ENCODE assay signal across 9 cellular contexts in genomic region chr13:45847554-45848224, GRCh38. TPM values are rescaled to one million over a fixed set of nuclear protein-coding genes. Genes with fewer than 3 reads are reported as not detected.
A peak's percentile ranks its signal among the peaks of the same experiment; 100 is the strongest.
DNase-seq lines count a peak whose midpoint lies in the region; ATAC-seq and TF ChIP-seq lines count a peak whose summit lies in the region.
"Had no signal": no experiment of that assay in that cellular context is flagged by ENCODE, and none has a peak within 500 bp of the region (broad histone marks: within the 10 kb centered on the region; RNA-seq: fewer than 3 reads in every experiment).

No MANE protein-coding gene starts in this region.

- TF ChIP-seq POLR2A in Peyer's patch (IDR thresholded peaks at IDR 0.05) = no peak

- DNase-seq in stimulated activated CD8-positive, alpha-beta memory T cell treated with anti-CD3 and anti-CD28 coated beads, Interleukin-12 subunit alpha, Interleukin-12 subunit beta, amount 100 ng/mL, for 1 hour (ENCODE audit: low read depth) = peak; percentile 15
- no peak for DNase-seq in stimulated activated CD8-positive, alpha-beta memory T cell treated with anti-CD3 and anti-CD28 coated beads, Interleukin-4, amount 100 ng/mL, for 48 hours
- DNase-seq in Peyer's patch = peak in 2 of 3 donors; percentile 28 to 65
- DNase-seq in central memory CD8-positive, alpha-beta T cell (ENCODE audit: low spot score in 2 of 2) = peak in 1 of 2 donors; percentile 23
- DNase-seq in stimulated activated effector memory CD8-positive, alpha-beta T cell treated with anti-CD3 and anti-CD28 coated beads, Interleukin-12 subunit alpha, Interleukin-12 subunit beta, amount 100 ng/mL, for 72 hours (ENCODE audit: low spot score in 2 of 2) = no peak
- no peak for DNase-seq in DMS53 treated with DMSO at 0.1 percent for 48 hours (lab: John Stamatoyannopoulos, UW; ENCODE audit: unreplicated experiment)

- peaks cover 25% of the 10 kb centered on the region for H3K4me1 Mint-ChIP-seq in central memory CD8-positive, alpha-beta T cell
- peaks cover 30% of the 10 kb centered on the region for H3K4me1 Mint-ChIP-seq in stimulated activated effector memory CD8-positive, alpha-beta T cell treated with anti-CD3 and anti-CD28 coated beads, Interleukin-12 subunit alpha, Interleukin-12 subunit beta, amount 100 ng/mL, for 72 hours

- peaks cover 5% of the 10 kb centered on the region for H3K36me3 Mint-ChIP-seq in central memory CD8-positive, alpha-beta T cell (ENCODE audit: insufficient read depth)
- H3K36me3 Mint-ChIP-seq in stimulated activated effector memory CD8-positive, alpha-beta T cell treated with anti-CD3 and anti-CD28 coated beads, Interleukin-12 subunit alpha, Interleukin-12 subunit beta, amount 100 ng/mL, for 72 hours = no peaks in the 10 kb centered on the region

- H3K4me3 Mint-ChIP-seq in central memory CD8-positive, alpha-beta T cell = peak overlapping the region; percentile 47
- peak overlapping the region; percentile 38 for H3K4me3 Mint-ChIP-seq in stimulated activated effector memory CD8-positive, alpha-beta T cell treated with anti-CD3 and anti-CD28 coated beads, Interleukin-12 subunit alpha, Interleukin-12 subunit beta, amount 100 ng/mL, for 72 hours

- no peak for TF ChIP-seq CTCF in Peyer's patch (IDR thresholded peaks at IDR 0.05)

- peak; percentile 67 for ATAC-seq in central memory CD8-positive, alpha-beta T cell (replicated peaks; ENCODE audit: extremely low read depth, poor library complexity, severe bottlenecking)
- ATAC-seq in stimulated activated effector memory CD8-positive, alpha-beta T cell treated with anti-CD3 and anti-CD28 coated beads, Interleukin-12 subunit alpha, Interleukin-12 subunit beta, amount 100 ng/mL, for 72 hours = peak; percentile 35
- ATAC-seq in HG02885 (IDR thresholded peaks at IDR 0.05; ENCODE audit: poor library complexity, unreplicated experiment) (no peak), HG03378 (IDR thresholded peaks at IDR 0.05; ENCODE audit: unreplicated experiment) (no peak)

- H3K27me3 Mint-ChIP-seq in central memory CD8-positive, alpha-beta T cell = peaks cover 77% of the 10 kb centered on the region

- H3K4me3 ChIP-seq in Peyer's patch = peak overlapping the region in 1 of 4 donors; percentile 17
- H3K4me3 ChIP-seq: tibial artery had no signal

- peaks cover 0 to 7% (median 0%) of the 10 kb centered on the region in 4 donors for H3K4me1 ChIP-seq in Peyer's patch

- no peaks in the 10 kb centered on the region for H3K27me3 ChIP-seq in Peyer's patch

- H3K36me3 ChIP-seq in Peyer's patch = no peaks in the 10 kb centered on the region
- H3K36me3 ChIP-seq: tibial artery had no signal

- H3K9me3 Mint-ChIP-seq in central memory CD8-positive, alpha-beta T cell = no peaks in the 10 kb centered on the region
- H3K9me3 Mint-ChIP-seq in stimulated activated effector memory CD8-positive, alpha-beta T cell treated with anti-CD3 and anti-CD28 coated beads, Interleukin-12 subunit alpha, Interleukin-12 subunit beta, amount 100 ng/mL, for 72 hours = no peaks in the 10 kb centered on the region

- H3K27ac ChIP-seq in Peyer's patch = no peak overlapping the region
- H3K27ac ChIP-seq: tibial artery had no signal

- H3K27ac Mint-ChIP-seq in central memory CD8-positive, alpha-beta T cell (ENCODE audit: low read depth) = peak overlapping the region; percentile 54
- H3K27ac Mint-ChIP-seq in stimulated activated effector memory CD8-positive, alpha-beta T cell treated with anti-CD3 and anti-CD28 coated beads, Interleukin-12 subunit alpha, Interleukin-12 subunit beta, amount 100 ng/mL, for 72 hours = peak overlapping the region; percentile 74

- no peaks in the 10 kb centered on the region for H3K9me3 ChIP-seq in Peyer's patch
- H3K9me3 ChIP-seq: tibial artery had no signal

RNA-seq across cellular contexts. Expression of gene SIAH3, which starts 3.9 kb away (rescaled TPM):
- not detected for total RNA-seq in Peyer's patch

Comparison
In these comparisons a context has a peak if more than half of its experiments do, and no peak if none do; other contexts are left out.
1. DNase-seq: peak in stimulated activated CD8-positive, alpha-beta memory T cell treated with anti-CD3 and anti-CD28 coated beads, Interleukin-12 subunit alpha, Interleukin-12 subunit beta, amount 100 ng/mL, for 1 hour (single experiment) and Peyer's patch (2 of 3); none in stimulated activated CD8-positive, alpha-beta memory T cell treated with anti-CD3 and anti-CD28 coated beads, Interleukin-4, amount 100 ng/mL, for 48 hours (single experiment), stimulated activated effector memory CD8-positive, alpha-beta T cell treated with anti-CD3 and anti-CD28 coated beads, Interleukin-12 subunit alpha, Interleukin-12 subunit beta, amount 100 ng/mL, for 72 hours (0 of 2) and DMS53 treated with DMSO at 0.1 percent for 48 hours (single experiment).
2. ATAC-seq: peak in central memory CD8-positive, alpha-beta T cell (single experiment) and stimulated activated effector memory CD8-positive, alpha-beta T cell treated with anti-CD3 and anti-CD28 coated beads, Interleukin-12 subunit alpha, Interleukin-12 subunit beta, amount 100 ng/mL, for 72 hours (single experiment); none in HG02885 (single experiment) and HG03378 (single experiment).